In genomic region chr15:74056330-74056729, GRCh38 we compare ENCODE assay signal across 14 cellular contexts. TPM values are rescaled to one million over a fixed set of nuclear protein-coding genes. Genes with fewer than 3 reads are reported as not detected.
DNase-seq lines count a peak whose midpoint lies in the region; ATAC-seq and TF ChIP-seq lines count a peak whose summit lies in the region.
"Not testable (repeated sequence)": the region's sequence is repeated elsewhere in the genome, so short reads cannot be mapped to it uniquely, and the experiment has no call there.
"Had no signal": no experiment of that assay in that cellular context is flagged by ENCODE, and none has a peak within 500 bp of the region (broad histone marks: within the 10 kb centered on the region; RNA-seq: fewer than 3 reads in every experiment).

No MANE protein-coding gene starts in this region.

- POLR2A ChIA-PET in activated CD4-positive, alpha-beta memory T cell treated with anti-CD3 and anti-CD28 coated beads for 36 hours (lab: Charles Lee); activated naive CD8-positive, alpha-beta T cell treated with anti-CD3 and anti-CD28 coated beads, Interleukin-2, amount 10 ng/mL, durations not matched to agents 7 days and 5 days (lab: Charles Lee): not testable (repeated sequence)

- not testable (repeated sequence) for H3K4me1 ChIP-seq in RWPE2 (ENCODE audit: insufficient read depth, poor library complexity, severe bottlenecking)

- H3K27ac Mint-ChIP-seq in activated CD4-positive, alpha-beta memory T cell treated with anti-CD3 and anti-CD28 coated beads for 36 hours; activated T-helper 17 cell treated with anti-CD3 and anti-CD28 coated beads, Interleukin-2, amount 50 U/mL, for 72 hours; activated naive CD8-positive, alpha-beta T cell treated with anti-CD3 and anti-CD28 coated beads, Interleukin-2, amount 10 ng/mL, durations not matched to agents 7 days and 5 days: not testable (repeated sequence)

- TF ChIP-seq CTCF in RWPE2 (IDR thresholded peaks at IDR 0.05; ENCODE audit: poor library complexity, severe bottlenecking); coronary artery (IDR thresholded peaks at IDR 0.05): not testable (repeated sequence)

- H3K36me3 ChIP-seq in RWPE2 (ENCODE audit: low read depth): not testable (repeated sequence)

- not testable (repeated sequence) for H3K4me3 Mint-ChIP-seq in activated CD4-positive, alpha-beta memory T cell treated with anti-CD3 and anti-CD28 coated beads for 36 hours; activated T-helper 17 cell treated with anti-CD3 and anti-CD28 coated beads, Interleukin-2, amount 50 U/mL, for 72 hours; activated naive CD8-positive, alpha-beta T cell treated with anti-CD3 and anti-CD28 coated beads, Interleukin-2, amount 10 ng/mL, durations not matched to agents 7 days and 5 days

- H3K36me3 Mint-ChIP-seq in activated CD4-positive, alpha-beta memory T cell treated with anti-CD3 and anti-CD28 coated beads for 36 hours; activated T-helper 17 cell treated with anti-CD3 and anti-CD28 coated beads, Interleukin-2, amount 50 U/mL, for 72 hours (ENCODE audit: low read depth); activated naive CD8-positive, alpha-beta T cell treated with anti-CD3 and anti-CD28 coated beads, Interleukin-2, amount 10 ng/mL, durations not matched to agents 7 days and 5 days: not testable (repeated sequence)

- not testable (repeated sequence) for H3K27ac ChIP-seq in RWPE2 (ENCODE audit: poor library complexity, severe bottlenecking); coronary artery

- intact Hi-C loops in activated CD4-positive, alpha-beta memory T cell treated with anti-CD3 and anti-CD28 coated beads for 36 hours (cut with micrococcal nuclease): not testable (repeated sequence)

- not testable (repeated sequence) for H3K27me3 ChIP-seq in RWPE2 (ENCODE audit: insufficient read depth, poor library complexity, severe bottlenecking)

- DNase-seq in HT1080 (ENCODE audit: low read depth) (peak; percentile 23), RWPE2 (ENCODE audit: low spot score) (peak; percentile 14), coronary artery (ENCODE audit: low spot score) (peak; percentile 8)
- peak; percentile 41 for DNase-seq in activated CD4-positive, alpha-beta memory T cell treated with anti-CD3 and anti-CD28 coated beads for 36 hours
- DNase-seq in activated naive CD8-positive, alpha-beta T cell treated with anti-CD3 and anti-CD28 coated beads, Interleukin-2, amount 10 ng/mL, durations not matched to agents 7 days and 5 days: peak; percentile 12
- DNase-seq in stimulated activated CD4-positive, alpha-beta T cell treated with anti-CD3 and anti-CD28 coated beads, Interleukin-1b, Interleukin-23, amount 100 ng/mL, for 48 hours: peak; percentile 37

- not testable (repeated sequence) for H3K4me3 ChIP-seq in RWPE2 (ENCODE audit: severe bottlenecking); coronary artery

- not testable (repeated sequence) for H3K9me3 ChIP-seq in RWPE2 (ENCODE audit: severe bottlenecking)

- H3K27me3 Mint-ChIP-seq in activated CD4-positive, alpha-beta memory T cell treated with anti-CD3 and anti-CD28 coated beads for 36 hours; activated T-helper 17 cell treated with anti-CD3 and anti-CD28 coated beads, Interleukin-2, amount 50 U/mL, for 72 hours; activated naive CD8-positive, alpha-beta T cell treated with anti-CD3 and anti-CD28 coated beads, Interleukin-2, amount 10 ng/mL, durations not matched to agents 7 days and 5 days: not testable (repeated sequence)

- CTCF ChIA-PET in activated CD4-positive, alpha-beta memory T cell treated with anti-CD3 and anti-CD28 coated beads for 36 hours (lab: Charles Lee): not testable (repeated sequence)

- ATAC-seq in RWPE2 (ENCODE audit: low read depth); activated naive CD8-positive, alpha-beta T cell treated with anti-CD3 and anti-CD28 coated beads, Interleukin-2, amount 10 ng/mL, durations not matched to agents 7 days and 5 days (ENCODE audit: low read depth): not testable (repeated sequence)
- peak; percentile 68 for ATAC-seq in activated T-helper 17 cell treated with anti-CD3 and anti-CD28 coated beads, Interleukin-2, amount 50 U/mL, for 72 hours (replicated peaks)

- H3K9me3 Mint-ChIP-seq in activated CD4-positive, alpha-beta memory T cell treated with anti-CD3 and anti-CD28 coated beads for 36 hours; activated T-helper 17 cell treated with anti-CD3 and anti-CD28 coated beads, Interleukin-2, amount 50 U/mL, for 72 hours; activated naive CD8-positive, alpha-beta T cell treated with anti-CD3 and anti-CD28 coated beads, Interleukin-2, amount 10 ng/mL, durations not matched to agents 7 days and 5 days: not testable (repeated sequence)

- H3K4me1 Mint-ChIP-seq in activated CD4-positive, alpha-beta memory T cell treated with anti-CD3 and anti-CD28 coated beads for 36 hours (ENCODE audit: low read depth): peaks cover 14% of the 10 kb centered on the region
- not testable (repeated sequence) for H3K4me1 Mint-ChIP-seq in activated T-helper 17 cell treated with anti-CD3 and anti-CD28 coated beads, Interleukin-2, amount 50 U/mL, for 72 hours
- peaks cover 24% of the 10 kb centered on the region for H3K4me1 Mint-ChIP-seq in activated naive CD8-positive, alpha-beta T cell treated with anti-CD3 and anti-CD28 coated beads, Interleukin-2, amount 10 ng/mL, durations not matched to agents 7 days and 5 days

RNA-seq across cellular contexts. Expression of gene GOLGA6A, which starts 26.0 kb away (rescaled TPM):
- not detected in 2 replicates for total RNA-seq in HT1080 (2014; rRNA removed; shearing (Covaris generic))
- 0.02 TPM in 1 of 2 replicates, not detected in the other for polyA plus RNA-seq in HT1080 (2015; cell fraction: cytosol; rRNA removed)
- polyA plus RNA-seq in HT1080 (2015; cell fraction: nucleus; rRNA removed): 0.10 TPM in 1 of 2 replicates, not detected in the other
- total RNA-seq in activated CD4-positive, alpha-beta memory T cell treated with anti-CD3 and anti-CD28 coated beads for 36 hours: not detected
- total RNA-seq in activated T-helper 17 cell treated with anti-CD3 and anti-CD28 coated beads, Interleukin-2, amount 50 U/mL, for 72 hours: under 1 TPM in 1 of 2 donors, not detected in 1; 0.11 TPM
- total RNA-seq in activated naive CD8-positive, alpha-beta T cell treated with anti-CD3 and anti-CD28 coated beads, Interleukin-2, amount 10 ng/mL, durations not matched to agents 7 days and 5 days: under 1 TPM in 1 of 2 experiments, not detected in 1; 0.40 TPM
- total RNA-seq: A172; Caco-2; CD8-positive, alpha-beta T cell; GM12878; GM23248 had no signal
- polyA plus RNA-seq: AG04450; CD4-positive, CD25-positive, alpha-beta regulatory T cell; GM12878; GM23248 had no signal
